1 cellular context compared by ENCODE assay signal in the genomic region with DNA sequence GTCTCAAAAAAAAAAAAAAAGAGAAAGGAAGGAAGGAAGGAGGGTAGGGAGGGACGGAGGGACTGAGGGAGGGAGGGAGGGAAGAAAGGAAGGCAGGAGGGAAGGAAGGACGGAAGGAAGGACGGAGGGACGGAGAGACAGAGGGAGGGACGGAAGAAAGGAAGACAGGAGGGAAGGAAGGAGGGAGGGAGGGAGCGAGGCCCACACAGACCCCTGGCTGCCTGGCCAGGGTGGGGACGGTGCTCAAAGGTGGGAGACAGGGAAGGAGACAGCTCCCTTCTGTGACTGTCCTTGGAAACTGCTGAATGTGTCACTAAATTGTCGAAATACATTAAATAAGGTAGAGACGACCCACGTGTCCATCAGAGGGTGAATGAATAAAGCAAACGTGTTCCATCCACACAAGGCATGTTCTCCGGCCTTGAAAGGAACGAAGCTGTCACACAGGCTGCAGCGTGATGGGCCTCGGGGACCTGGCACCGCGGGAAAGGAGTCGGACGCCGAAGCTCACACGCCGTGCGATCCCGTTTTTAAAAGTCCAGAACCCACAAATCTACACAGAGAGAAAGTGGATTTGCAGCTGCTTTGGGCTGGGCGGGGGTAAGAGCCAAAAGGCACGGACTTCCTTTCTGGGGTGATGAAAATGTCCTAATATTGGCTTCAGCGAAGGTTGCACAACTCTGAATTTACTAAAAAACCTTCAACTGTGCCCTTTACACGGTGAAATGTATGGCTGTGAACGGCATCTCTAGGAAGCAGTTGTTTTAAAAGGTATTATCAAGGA.
TF ChIP-seq lines count a peak whose summit lies in the region.

No MANE protein-coding gene starts in this region.

TF ChIP-seq in HEK293, 187 proteins besides CTCF, POLR2A, EP300 and RAD21:
- TF ChIP-seq, protein P1, sequence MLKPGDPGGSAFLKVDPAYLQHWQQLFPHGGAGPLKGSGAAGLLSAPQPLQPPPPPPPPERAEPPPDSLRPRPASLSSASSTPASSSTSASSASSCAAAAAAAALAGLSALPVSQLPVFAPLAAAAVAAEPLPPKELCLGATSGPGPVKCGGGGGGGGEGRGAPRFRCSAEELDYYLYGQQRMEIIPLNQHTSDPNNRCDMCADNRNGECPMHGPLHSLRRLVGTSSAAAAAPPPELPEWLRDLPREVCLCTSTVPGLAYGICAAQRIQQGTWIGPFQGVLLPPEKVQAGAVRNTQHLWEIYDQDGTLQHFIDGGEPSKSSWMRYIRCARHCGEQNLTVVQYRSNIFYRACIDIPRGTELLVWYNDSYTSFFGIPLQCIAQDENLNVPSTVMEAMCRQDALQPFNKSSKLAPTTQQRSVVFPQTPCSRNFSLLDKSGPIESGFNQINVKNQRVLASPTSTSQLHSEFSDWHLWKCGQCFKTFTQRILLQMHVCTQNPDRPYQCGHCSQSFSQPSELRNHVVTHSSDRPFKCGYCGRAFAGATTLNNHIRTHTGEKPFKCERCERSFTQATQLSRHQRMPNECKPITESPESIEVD (tag by site-specific recombination; IDR thresholded peaks at IDR 0.05) = no peak
- TF ChIP-seq ZNF76 (tag by site-specific recombination; IDR thresholded peaks at IDR 0.05; ENCODE audit: borderline replicate concordance, low read depth) (no peak), ZNF133 (tag by site-specific recombination; IDR thresholded peaks at IDR 0.05) (no peak), ZNF366 (tag by site-specific recombination; conservative IDR thresholded peaks at IDR 0.05) (peak; percentile 62; the same call in 1 of the 2 replicates)
